In the genomic region with DNA sequence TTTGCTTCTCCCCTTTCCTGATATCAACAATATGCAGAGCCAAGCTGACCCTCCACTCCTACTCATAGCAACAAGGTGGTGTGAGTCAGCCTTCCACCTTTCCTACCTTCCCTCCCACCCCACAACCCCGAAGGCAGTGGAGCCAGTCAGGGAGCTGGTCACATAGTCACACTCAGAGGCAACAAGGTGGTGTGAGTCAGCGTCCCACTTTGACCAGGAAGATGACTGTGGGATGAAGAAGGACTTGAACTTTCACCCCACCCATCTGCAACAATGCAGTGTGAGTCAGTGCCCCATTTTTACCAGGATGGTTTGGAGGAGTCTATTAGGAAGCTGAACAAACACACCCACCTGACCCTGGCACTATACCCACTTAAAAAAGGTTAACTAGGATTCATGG, we compare ENCODE assay signal across 13 cellular contexts. TPM values are rescaled to one million over a fixed set of nuclear protein-coding genes. Genes with fewer than 3 reads are reported as not detected.
A peak's percentile ranks its signal among the peaks of the same experiment; 100 is the strongest.
DNase-seq lines count a peak whose midpoint lies in the region; ATAC-seq and TF ChIP-seq lines count a peak whose summit lies in the region.
"Had no signal": no experiment of that assay in that cellular context is flagged by ENCODE, and none has a peak within 500 bp of the region (broad histone marks: within the 10 kb centered on the region; RNA-seq: fewer than 3 reads in every experiment).

No MANE protein-coding gene starts in this region.

- peak; percentile 58 for DNase-seq in AG08395 (ENCODE audit: low spot score)
- peak; percentile 86 for DNase-seq in HK-2 (ENCODE audit: unreplicated experiment)
- peak; percentile 63 for DNase-seq in brain microvascular endothelial cell
- no peak for DNase-seq in lower lobe of right lung
- DNase-seq in mucosa of gallbladder (ENCODE audit: low spot score) = no peak
- no peak for DNase-seq in ovary
- no peak for DNase-seq in natural killer cell
- DNase-seq: activated T-cell treated with anti-CD3 and anti-CD28 coated beads for 4 hours, dorsolateral prefrontal cortex, NCI-H345 had no signal

- no peak overlapping the region for H3K4me3 Mint-ChIP-seq in natural killer cell

- H3K27ac Mint-ChIP-seq in natural killer cell = no peak overlapping the region

- no peak for TF ChIP-seq POLR2A in ovary (IDR thresholded peaks at IDR 0.05)

- H3K4me1 ChIP-seq in lower lobe of right lung = no peaks in the 10 kb centered on the region
- H3K4me1 ChIP-seq in ovary (ENCODE audit: insufficient read depth) = no peaks in the 10 kb centered on the region

- no peaks in the 10 kb centered on the region for H3K36me3 ChIP-seq in brain microvascular endothelial cell (replicated peaks)
- no peaks in the 10 kb centered on the region for H3K36me3 ChIP-seq in lower lobe of right lung
- H3K36me3 ChIP-seq in ovary = no peaks in the 10 kb centered on the region

- TF ChIP-seq CTCF in brain microvascular endothelial cell (IDR thresholded peaks at IDR 0.05; ENCODE audit: low read depth, low read length, missing control alignments) = no peak
- no peak for TF ChIP-seq CTCF in lower lobe of right lung (IDR thresholded peaks at IDR 0.05)
- TF ChIP-seq CTCF in ovary (IDR thresholded peaks at IDR 0.05) = no peak
- no peak for TF ChIP-seq CTCF in natural killer cell (IDR thresholded peaks at IDR 0.05)

- H3K9me3 ChIP-seq in lower lobe of right lung = no peaks in the 10 kb centered on the region
- no peaks in the 10 kb centered on the region for H3K9me3 ChIP-seq in ovary

- no peaks in the 10 kb centered on the region for H3K36me3 Mint-ChIP-seq in natural killer cell

- peaks cover 0 to 5% of the 10 kb centered on the region in 2 donors for H3K4me1 Mint-ChIP-seq in natural killer cell

- H3K27me3 Mint-ChIP-seq in natural killer cell (ENCODE audit: low read depth in 2 of 2) = peaks cover 0 to 19% of the 10 kb centered on the region in 2 donors

- peak; percentile 38 to 40 for ATAC-seq in lower lobe of right lung
- ATAC-seq in HG03025 (IDR thresholded peaks at IDR 0.05; ENCODE audit: low FRiP score, unreplicated experiment) = no peak
- no peak for ATAC-seq in natural killer cell
- ATAC-seq: left lobe of liver had no signal

- 66 to 85% (median 79%) methylated on average over 2 of the region's 2 CpGs for WGBS in ovary, 3 donors

- H3K4me3 ChIP-seq in brain microvascular endothelial cell (ENCODE audit: low read depth, low read length) = no peak overlapping the region
- H3K4me3 ChIP-seq in lower lobe of right lung = no peak overlapping the region
- no peak overlapping the region for H3K4me3 ChIP-seq in ovary
- H3K4me3 ChIP-seq: dorsolateral prefrontal cortex had no signal

- TF ChIP-seq EP300 in ovary (IDR thresholded peaks at IDR 0.05) = no peak

- H3K27me3 ChIP-seq in brain microvascular endothelial cell (replicated peaks) = no peaks in the 10 kb centered on the region
- peaks cover 1% of the 10 kb centered on the region for H3K27me3 ChIP-seq in lower lobe of right lung (ENCODE audit: low read depth)
- no peaks in the 10 kb centered on the region for H3K27me3 ChIP-seq in ovary
- H3K27me3 ChIP-seq: dorsolateral prefrontal cortex had no signal

- no peaks in the 10 kb centered on the region for H3K9me3 Mint-ChIP-seq in natural killer cell

- in situ Hi-C loops in brain microvascular endothelial cell (cut with HindIII; ENCODE audit: low pct_ligation_motif_present, low sequenced_read_pairs) = no loop called here

- H3K27ac ChIP-seq in brain microvascular endothelial cell (no peak overlapping the region), lower lobe of right lung (no peak overlapping the region), ovary (no peak overlapping the region)
- H3K27ac ChIP-seq: dorsolateral prefrontal cortex had no signal

- intact Hi-C loops in lower lobe of right lung (cut with DNase I) (no loop called here), ovary (cut with DNase I) (no loop called here), natural killer cell (cut with micrococcal nuclease) (no loop called here)

RNA-seq across cellular contexts. Expression of a gene that starts 30.1 kb away (rescaled TPM):
- total RNA-seq in lower lobe of right lung = 6.4 TPM
- 8.5 TPM for total RNA-seq in mucosa of gallbladder
- total RNA-seq in ovary = 10 to 100 TPM in 3 of 7 donors, 1 to 10 TPM in 4; 7.7 to 12.4 (median 9.9) TPM
- polyA plus RNA-seq in ovary = 1 to 10 TPM; 2.8 to 3.5 TPM
- 10 to 100 TPM in 1 of 3 donors, 1 to 10 TPM in 2; 7.3 to 10.1 (median 7.4) TPM for total RNA-seq in natural killer cell

RNA-seq across cellular contexts. Expression of a gene that starts 44.2 kb away (rescaled TPM):
- total RNA-seq in lower lobe of right lung (not detected), mucosa of gallbladder (not detected), ovary (not detected), natural killer cell (not detected)
- polyA plus RNA-seq in ovary = not detected
- total RNA-seq: left lobe of liver, skeletal muscle tissue had no signal

Comparison
In these comparisons a context has a peak if more than half of its experiments do, and no peak if none do; other contexts are left out.
1. DNase-seq: peak in AG08395 (single experiment), HK-2 (single experiment) and brain microvascular endothelial cell (single experiment); none in lower lobe of right lung (single experiment), mucosa of gallbladder (single experiment), ovary (0 of 5) and natural killer cell (single experiment).
2. ATAC-seq: peak in lower lobe of right lung (2 of 2); none in HG03025 (single experiment) and natural killer cell (0 of 3).